8 cellular contexts compared by ENCODE assay signal in the genomic region with DNA sequence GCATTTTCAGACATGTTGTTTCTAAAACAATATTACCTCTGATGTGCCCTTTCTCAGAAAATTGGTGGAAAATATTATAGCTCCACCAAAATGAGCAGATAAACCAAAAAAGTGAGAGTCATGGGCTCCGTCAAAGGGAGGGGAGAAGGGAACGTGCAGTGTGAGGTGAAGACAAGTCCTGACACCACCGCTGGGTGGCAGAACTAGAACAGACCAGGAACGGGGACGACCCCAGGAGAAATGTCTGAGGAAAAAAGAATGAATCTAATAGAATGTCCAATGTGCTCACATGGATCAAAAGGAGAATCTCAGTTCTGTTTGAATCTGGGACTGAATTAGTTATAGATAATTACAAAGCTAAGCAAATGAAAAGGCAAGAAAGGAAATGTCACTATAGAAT. TPM values are rescaled to one million over a fixed set of nuclear protein-coding genes. Genes with fewer than 3 reads are reported as not detected.
DNase-seq lines count a peak whose midpoint lies in the region; ATAC-seq, FAIRE-seq and TF ChIP-seq lines count a peak whose summit lies in the region.

No MANE protein-coding gene starts in this region.

- TF ChIP-seq EP300 in A549 (IDR thresholded peaks at IDR 0.05) = no peak

- intact Hi-C loops in right lobe of liver (cut with DNase I) = loop anchor here in 1 of 2 donors (10.0 kb wide), 1 partner anchor 93 kb away; no protein-coding TSS in a partner anchor

- TF ChIP-seq POLR2A in A549 (IDR thresholded peaks at IDR 0.05; ENCODE audit: low read length) (no peak), right lobe of liver (IDR thresholded peaks at IDR 0.05) (no peak)

- peak; percentile 45 to 57 for TF ChIP-seq RAD21 in A549 (conservative IDR thresholded peaks at IDR 0.05 in 1 of 2, IDR thresholded peaks at IDR 0.05 in 1 of 2)

- H3K27ac ChIP-seq in A549 (no peak overlapping the region), right lobe of liver (no peak overlapping the region)

- H3K36me3 ChIP-seq in right lobe of liver = peaks cover 0 to 47% (median 20%) of the 10 kb centered on the region in 4 donors

- no peak overlapping the region for H3K4me2 ChIP-seq in A549

- CTCF ChIA-PET in A549 (lab: Yijun Ruan, JAX) = interaction anchor here (0.6 to 3.9 kb wide), 12 partner anchors 11 to 771 kb away, joined by 3 to 27 read pairs (median 4); no protein-coding TSS in a partner anchor

- ATAC-seq in A549 = peak; percentile 88 to 94
- peak; percentile 39 to 49 (median 46) for ATAC-seq in right lobe of liver
- no peak for ATAC-seq in GM19324 (IDR thresholded peaks at IDR 0.05; ENCODE audit: low FRiP score, unreplicated experiment)

- no peaks in the 10 kb centered on the region for H3K27me3 ChIP-seq in right lobe of liver

- H3K4me1 ChIP-seq in A549 (no peaks in the 10 kb centered on the region), right lobe of liver (peaks cover 0 to 19% (median 9%) of the 10 kb centered on the region in 4 donors)

- TF ChIP-seq CTCF in A549 (IDR thresholded peaks at IDR 0.05) = peak; percentile 47
- TF ChIP-seq CTCF in GM12874 (IDR thresholded peaks at IDR 0.05; ENCODE audit: insufficient read depth, low read depth, low read length) = peak; percentile 55
- peak in 3 of 4 donors; percentile 29 to 46 (median 34) for TF ChIP-seq CTCF in right lobe of liver (IDR thresholded peaks at IDR 0.05)

- no peak overlapping the region for H3K4me3 ChIP-seq in A549
- no peak overlapping the region for H3K4me3 ChIP-seq in right lobe of liver

- FAIRE-seq in A549 (lab: Jason Lieb, UNC) = no peak

- 29% methylated on average over 5 of the region's 5 CpGs for WGBS in A549 (ENCODE audit: missing lambda C conversion rate)
- WGBS in right lobe of liver (ENCODE audit: insufficient coverage, low coverage, low lambda C conversion rate, missing lambda C conversion rate) = 24% methylated on average over 5 of the region's 5 CpGs

- DNase-seq in A549 (ENCODE audit: low read depth in 1 of 2, low spot score in 1 of 2) = peak; percentile 36 to 64
- peak; percentile 73 for DNase-seq in NAMALWA (ENCODE audit: low spot score)
- peak; percentile 42 for DNase-seq in amniotic epithelial cell (ENCODE audit: low read depth)
- DNase-seq in right lobe of liver = no peak
- no peak for DNase-seq in NCI-H1105 (lab: John Stamatoyannopoulos, UW)
- no peak for DNase-seq in glomerular visceral epithelial cell (ENCODE audit: extremely low spot score)

- POLR2A ChIA-PET in A549 (lab: Yijun Ruan, JAX) = no interaction called here

- H3K9me3 ChIP-seq in A549 (no peaks in the 10 kb centered on the region), right lobe of liver (no peaks in the 10 kb centered on the region)

TF ChIP-seq in A549, 52 proteins besides CTCF, POLR2A, EP300 and RAD21:
- TF ChIP-seq SMC3 (IDR thresholded peaks at IDR 0.05) = peak; percentile 45; the same call in 1 of the 3 replicates
- TF ChIP-seq SREBF2 (IDR thresholded peaks at IDR 0.05) = no peak

RNA-seq across cellular contexts. Expression of gene BCL2, which starts 22.6 kb away (rescaled TPM):
- polyA plus RNA-seq in A549 (2011; rRNA removed) = 0.50 and 0.53 TPM in 2 replicates
- polyA plus RNA-seq in A549 (2012; cell fraction: cytosol; rRNA removed) = 0.28 and 0.31 TPM in 2 replicates
- 0.19 and 0.31 TPM in 2 replicates for polyA plus RNA-seq in A549 (2012; cell fraction: nucleus; rRNA removed)
- 0.56 to 0.66 TPM (median 0.61 TPM) in 3 replicates for polyA plus RNA-seq in A549 (2017; fragmentation: RNase III; extraction: RNeasy Plus Mini Kit Qiagen cat#74134 plus additional on column Dnase treatment)
- polyA minus RNA-seq in A549 (2011; rRNA and poly(A)+ RNA removed) = 0.73 and 0.99 TPM in 2 replicates
- total RNA-seq in right lobe of liver = 1 to 10 TPM in 5 of 6 experiments, under 1 TPM in 1; 0.73 to 4.7 (median 2.7) TPM

RNA-seq across cellular contexts. Expression of gene KDSR, which starts 24.8 kb away (rescaled TPM):
- 21.2 and 22.6 TPM in 2 replicates for polyA plus RNA-seq in A549 (2011; rRNA removed)
- 10.7 and 11.0 TPM in 2 replicates for polyA plus RNA-seq in A549 (2012; cell fraction: cytosol; rRNA removed)
- polyA plus RNA-seq in A549 (2012; cell fraction: nucleus; rRNA removed) = 6.3 and 10.4 TPM in 2 replicates
- polyA plus RNA-seq in A549 (2017; fragmentation: RNase III; extraction: RNeasy Plus Mini Kit Qiagen cat#74134 plus additional on column Dnase treatment) = 10.4 to 14.2 TPM (median 13.6 TPM) in 3 replicates
- 24.6 and 28.7 TPM in 2 replicates for polyA minus RNA-seq in A549 (2011; rRNA and poly(A)+ RNA removed)
- 10 to 100 TPM; 32.3 to 67.1 (median 56.1) TPM for total RNA-seq in right lobe of liver

Comparison
In these comparisons a context has a peak if more than half of its experiments do, and no peak if none do; other contexts are left out.
1. DNase-seq: peak in A549 (2 of 2), NAMALWA (single experiment) and amniotic epithelial cell (single experiment); none in right lobe of liver (0 of 3), NCI-H1105 (single experiment) and glomerular visceral epithelial cell (single experiment).
2. Peak in every context shown above with its lines, with median percentiles within 50 percentile points of each other: CTCF ChIP-seq.